36 cellular contexts compared by ENCODE assay signal in the genomic region with DNA sequence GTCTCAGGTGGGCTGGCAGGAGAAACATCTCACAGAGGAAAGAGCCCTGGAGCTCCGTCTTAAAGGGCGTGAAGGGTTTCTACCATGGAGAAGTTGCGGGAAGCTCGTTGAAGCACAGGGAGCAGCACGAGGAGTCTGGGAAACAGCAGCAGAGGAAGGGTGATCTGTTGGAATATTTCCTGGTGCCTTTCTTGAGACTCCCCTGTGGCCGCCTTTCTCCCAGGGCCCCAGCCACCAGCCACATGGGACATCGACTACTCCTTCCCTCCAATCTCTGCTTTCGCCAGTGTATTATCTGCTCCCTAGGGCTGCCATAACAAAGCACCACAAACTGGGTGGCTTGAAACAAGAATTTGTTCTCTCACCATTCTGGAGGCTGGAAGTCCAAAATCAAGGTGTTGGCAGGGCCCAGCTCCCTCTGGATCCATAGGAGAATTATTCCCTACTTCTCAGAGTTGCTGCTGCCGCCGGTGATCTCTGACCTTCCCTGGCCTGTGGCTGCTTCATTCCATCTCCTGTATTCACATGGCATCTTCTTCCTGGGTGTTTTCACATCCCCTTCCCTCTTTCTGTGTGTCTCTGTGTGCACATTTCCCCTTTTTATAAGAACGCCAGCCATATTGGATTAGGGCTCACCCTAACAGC.
"Had no signal": no experiment of that assay in that cellular context is flagged by ENCODE, and none has a peak within 500 bp of the region (broad histone marks: within the 10 kb centered on the region; RNA-seq: fewer than 3 reads in every experiment).

No MANE protein-coding gene starts in this region.

- H3K27me3 ChIP-seq: adrenal gland, body of pancreas, esophagus muscularis mucosa, foreskin keratinocyte, gastrocnemius medialis had no signal

- H3K27ac ChIP-seq: adrenal gland, body of pancreas, foreskin keratinocyte had no signal

- H3K4me1 Mint-ChIP-seq: activated CD4-positive, alpha-beta T cell treated with anti-CD3 and anti-CD28 coated beads for 36 hours; activated CD4-positive, alpha-beta T cell treated with anti-CD3 and anti-CD28 coated beads, Interleukin-2, amount 10 ng/mL, durations not matched to agents 24 days and 14 days; activated CD8-positive, alpha-beta memory T cell treated with anti-CD3 and anti-CD28 coated beads, Interleukin-2, amount 10 ng/mL, durations not matched to agents 7 days and 5 days; activated naive CD8-positive, alpha-beta T cell treated with anti-CD3 and anti-CD28 coated beads, Interleukin-2, amount 50 U/mL, for 24 hours; activated T-helper 17 cell treated with anti-CD3 and anti-CD28 coated beads, Interleukin-2, amount 50 U/mL, for 72 hours had no signal

- H3K36me3 ChIP-seq: adrenal gland, esophagus muscularis mucosa, gastrocnemius medialis, heart left ventricle had no signal

- H3K9me3 ChIP-seq: adrenal gland, body of pancreas, esophagus muscularis mucosa, gastrocnemius medialis had no signal

- H3K4me1 ChIP-seq: adrenal gland, body of pancreas, foreskin keratinocyte, gastrocnemius medialis had no signal

- ATAC-seq: activated CD4-positive, alpha-beta T cell treated with anti-CD3 and anti-CD28 coated beads for 36 hours; activated CD8-positive, alpha-beta memory T cell treated with anti-CD3 and anti-CD28 coated beads, Interleukin-2, amount 10 ng/mL, durations not matched to agents 7 days and 5 days; activated CD8-positive, alpha-beta T cell treated with anti-CD3 and anti-CD28 coated beads, Interleukin-2, amount 10 ng/mL, durations not matched to agents 7 days and 5 days; activated naive CD8-positive, alpha-beta T cell treated with anti-CD3 and anti-CD28 coated beads, Interleukin-2, amount 50 U/mL, for 24 hours; activated T-cell treated with anti-CD3 and anti-CD28 coated beads, Interleukin-2, amount 50 U/mL, for 4 hours; activated T-helper 17 cell treated with anti-CD3 and anti-CD28 coated beads, Interleukin-2, amount 50 U/mL, for 72 hours; effector memory CD8-positive, alpha-beta T cell; foreskin keratinocyte; T-helper 17 cell had no signal

- H3K4me3 ChIP-seq: adrenal gland, body of pancreas, esophagus muscularis mucosa, gastrocnemius medialis, heart left ventricle had no signal

- H3K27ac Mint-ChIP-seq: activated CD4-positive, alpha-beta memory T cell treated with anti-CD3 and anti-CD28 coated beads for 36 hours; activated CD4-positive, alpha-beta T cell treated with anti-CD3 and anti-CD28 coated beads for 36 hours; activated CD4-positive, alpha-beta T cell treated with anti-CD3 and anti-CD28 coated beads, Interleukin-2, amount 10 ng/mL, durations not matched to agents 24 days and 14 days; activated CD8-positive, alpha-beta memory T cell treated with anti-CD3 and anti-CD28 coated beads, Interleukin-2, amount 10 ng/mL, durations not matched to agents 7 days and 5 days; activated CD8-positive, alpha-beta T cell treated with anti-CD3 and anti-CD28 coated beads, Interleukin-2, amount 10 ng/mL, durations not matched to agents 7 days and 5 days; activated naive CD8-positive, alpha-beta T cell; activated naive CD8-positive, alpha-beta T cell treated with anti-CD3 and anti-CD28 coated beads, Interleukin-2, amount 50 U/mL, for 24 hours; activated T-helper 17 cell treated with anti-CD3 and anti-CD28 coated beads, Interleukin-2, amount 50 U/mL, for 72 hours; effector memory CD8-positive, alpha-beta T cell; T-helper 17 cell; T-helper 2 cell treated with Interferon-gamma antibody and Interleukin-4, amounts not matched to agents 5 μg/mL and 100 μg/mL, for 36 hours had no signal

- DNase-seq: activated CD4-positive, alpha-beta memory T cell treated with anti-CD3 and anti-CD28 coated beads for 36 hours; activated CD4-positive, alpha-beta T cell treated with anti-CD3 and anti-CD28 coated beads for 36 hours; activated CD4-positive, alpha-beta T cell treated with anti-CD3 and anti-CD28 coated beads, Interleukin-2, amount 10 ng/mL, durations not matched to agents 24 days and 14 days; activated CD4-positive, CD25-positive, alpha-beta regulatory T cell; activated CD4-positive, CD25-positive, alpha-beta regulatory T cell treated with anti-CD3 and anti-CD28 coated beads, Interleukin-2, amount 50 U/mL, for 72 hours; activated CD8-positive, alpha-beta memory T cell treated with anti-CD3 and anti-CD28 coated beads, Interleukin-2, amount 10 ng/mL, durations not matched to agents 7 days and 5 days; activated CD8-positive, alpha-beta memory T cell treated with anti-CD3 and anti-CD28 coated beads, Interleukin-2, amount 50 U/mL, for 48 hours; activated CD8-positive, alpha-beta T cell treated with anti-CD3 and anti-CD28 coated beads, Interleukin-2, amount 10 ng/mL, durations not matched to agents 7 days and 5 days; activated effector memory CD4-positive, alpha-beta T cell treated with Interleukin-2 at 50 U/mL for 16 hours; activated gamma-delta T cell treated with Interleukin-2 at 50 U/mL for 16 hours; activated naive CD4-positive, alpha-beta T cell treated with anti-CD3 and anti-CD28 coated beads, Interleukin-2, amount 50 U/mL, for 16 hours; activated naive CD4-positive, alpha-beta T cell treated with Interleukin-2 at 50 U/mL for 16 hours; activated naive CD8-positive, alpha-beta T cell treated with anti-CD3 and anti-CD28 coated beads, Interleukin-2, amount 50 U/mL, for 24 hours; activated T-cell treated with anti-CD3 and anti-CD28 coated beads for 4 hours; activated T-cell treated with anti-CD3 and anti-CD28 coated beads, Interleukin-2, amount 50 U/mL, for 4 hours; adrenal gland; amygdala; aorta; body of pancreas; caudate nucleus; cortex of kidney; dermis blood vessel endothelial cell; effector CD4-positive, alpha-beta T cell; effector memory CD8-positive, alpha-beta T cell; erythroblast; foreskin keratinocyte; gastrocnemius medialis; glutamatergic neuron; T-helper 1 cell; T-helper 17 cell; T1000 had no signal

- H3K36me3 Mint-ChIP-seq: activated CD4-positive, alpha-beta memory T cell treated with anti-CD3 and anti-CD28 coated beads for 36 hours; activated CD8-positive, alpha-beta memory T cell treated with anti-CD3 and anti-CD28 coated beads, Interleukin-2, amount 10 ng/mL, durations not matched to agents 7 days and 5 days; activated naive CD8-positive, alpha-beta T cell had no signal

- H3K27me3 Mint-ChIP-seq: activated CD4-positive, alpha-beta T cell treated with anti-CD3 and anti-CD28 coated beads, Interleukin-2, amount 10 ng/mL, durations not matched to agents 24 days and 14 days; activated naive CD8-positive, alpha-beta T cell treated with anti-CD3 and anti-CD28 coated beads, Interleukin-2, amount 50 U/mL, for 24 hours had no signal

- H3K9me3 Mint-ChIP-seq: activated CD4-positive, alpha-beta memory T cell treated with anti-CD3 and anti-CD28 coated beads for 36 hours; activated CD4-positive, alpha-beta T cell treated with anti-CD3 and anti-CD28 coated beads, Interleukin-2, amount 10 ng/mL, durations not matched to agents 24 days and 14 days; activated naive CD8-positive, alpha-beta T cell treated with anti-CD3 and anti-CD28 coated beads, Interleukin-2, amount 50 U/mL, for 24 hours; activated T-cell treated with anti-CD3 and anti-CD28 coated beads, Interleukin-2, amount 50 U/mL, for 4 hours; effector memory CD8-positive, alpha-beta T cell; T-helper 2 cell treated with Interferon-gamma antibody and Interleukin-4, amounts not matched to agents 5 μg/mL and 100 μg/mL, for 36 hours had no signal

- H3K4me3 Mint-ChIP-seq: activated CD4-positive, alpha-beta memory T cell treated with anti-CD3 and anti-CD28 coated beads for 36 hours; activated CD4-positive, alpha-beta T cell treated with anti-CD3 and anti-CD28 coated beads for 36 hours; activated CD4-positive, alpha-beta T cell treated with anti-CD3 and anti-CD28 coated beads, Interleukin-2, amount 10 ng/mL, durations not matched to agents 24 days and 14 days; activated CD8-positive, alpha-beta memory T cell treated with anti-CD3 and anti-CD28 coated beads, Interleukin-2, amount 10 ng/mL, durations not matched to agents 7 days and 5 days; activated CD8-positive, alpha-beta T cell treated with anti-CD3 and anti-CD28 coated beads, Interleukin-2, amount 10 ng/mL, durations not matched to agents 7 days and 5 days; activated naive CD8-positive, alpha-beta T cell; activated naive CD8-positive, alpha-beta T cell treated with anti-CD3 and anti-CD28 coated beads, Interleukin-2, amount 50 U/mL, for 24 hours; activated T-cell treated with anti-CD3 and anti-CD28 coated beads, Interleukin-2, amount 50 U/mL, for 4 hours; activated T-helper 17 cell treated with anti-CD3 and anti-CD28 coated beads, Interleukin-2, amount 50 U/mL, for 72 hours; effector memory CD8-positive, alpha-beta T cell; T-helper 17 cell; T-helper 2 cell treated with Interferon-gamma antibody and Interleukin-4, amounts not matched to agents 5 μg/mL and 100 μg/mL, for 36 hours had no signal
